16 cellular contexts compared by ENCODE assay signal in genomic region chr3:58293516-58293915, GRCh38.
"Had no signal": no experiment of that assay in that cellular context is flagged by ENCODE, and none has a peak within 500 bp of the region (broad histone marks: within the 10 kb centered on the region; RNA-seq: fewer than 3 reads in every experiment).

No MANE protein-coding gene starts in this region.

- H3K27me3 Mint-ChIP-seq: activated B cell treated with CpG ODN at 0.5 μM for 24 hours; activated naive CD4-positive, alpha-beta T cell treated with anti-CD3 and anti-CD28 coated beads, Interleukin-2, amount 50 U/mL, for 24 hours had no signal

- H3K27me3 ChIP-seq: gastroesophageal sphincter, hepatocyte had no signal

- H3K9me3 Mint-ChIP-seq: activated B cell treated with CpG ODN at 0.5 μM for 24 hours; activated naive CD4-positive, alpha-beta T cell treated with anti-CD3 and anti-CD28 coated beads, Interleukin-2, amount 50 U/mL, for 24 hours; T-helper 1 cell treated with Interleukin-12 subunit alpha and Interleukin-12 subunit beta and Interleukin-4 antibody, amounts not matched to agents 30 μg/mL and 1 μg/mL, for 36 hours had no signal

- DNase-seq: activated B cell treated with CpG ODN at 0.5 μM for 24 hours; activated CD4-positive, alpha-beta T cell treated with anti-CD3 and anti-CD28 coated beads, Interleukin-2, amount 50 U/mL, for 1 hour; activated T-cell treated with anti-CD3 and anti-CD28 coated beads, Interleukin-2, amount 50 U/mL, for 1 hour; amniotic stem cell; kidney glomerular epithelial cell; lower lobe of right lung; mucosa of descending colon; naive thymus-derived CD8-positive, alpha-beta T cell; SK-N-SH; stimulated activated CD4-positive, alpha-beta T cell treated with anti-CD3 and anti-CD28 coated beads, Interleukin-12 subunit alpha, Interleukin-12 subunit beta, amount 100 ng/mL, for 4 hours; stimulated activated naive CD4-positive, alpha-beta T cell treated with Interleukin-2 at 50 U/mL for 16 hours had no signal

- H3K36me3 ChIP-seq: thoracic aorta had no signal

- ATAC-seq: gastroesophageal sphincter; lower lobe of right lung; mucosa of descending colon; naive thymus-derived CD8-positive, alpha-beta T cell had no signal

- H3K4me1 ChIP-seq: gastroesophageal sphincter, lower lobe of right lung had no signal

- H3K9me3 ChIP-seq: gastroesophageal sphincter, lower lobe of right lung, mucosa of descending colon, thoracic aorta had no signal

- H3K4me1 Mint-ChIP-seq: activated B cell treated with CpG ODN at 0.5 μM for 24 hours; activated naive CD4-positive, alpha-beta T cell treated with anti-CD3 and anti-CD28 coated beads, Interleukin-2, amount 50 U/mL, for 24 hours had no signal

- H3K27ac Mint-ChIP-seq: activated naive CD4-positive, alpha-beta T cell treated with anti-CD3 and anti-CD28 coated beads, Interleukin-2, amount 50 U/mL, for 24 hours; naive thymus-derived CD8-positive, alpha-beta T cell; T-helper 1 cell treated with Interleukin-12 subunit alpha and Interleukin-12 subunit beta and Interleukin-4 antibody, amounts not matched to agents 30 μg/mL and 1 μg/mL, for 36 hours had no signal

- H3K4me3 ChIP-seq: gastroesophageal sphincter, hepatocyte, lower lobe of right lung, mucosa of descending colon, thoracic aorta had no signal

- H3K27ac ChIP-seq: gastroesophageal sphincter, hepatocyte, lower lobe of right lung, thoracic aorta had no signal

- H3K4me3 Mint-ChIP-seq: activated B cell treated with CpG ODN at 0.5 μM for 24 hours; activated naive CD4-positive, alpha-beta T cell treated with anti-CD3 and anti-CD28 coated beads, Interleukin-2, amount 50 U/mL, for 24 hours; naive thymus-derived CD8-positive, alpha-beta T cell; T-helper 1 cell treated with Interleukin-12 subunit alpha and Interleukin-12 subunit beta and Interleukin-4 antibody, amounts not matched to agents 30 μg/mL and 1 μg/mL, for 36 hours had no signal
